In genomic region chr12:30888241-30888640, GRCh38 we compare ENCODE assay signal across 37 cellular contexts. TPM values are rescaled to one million over a fixed set of nuclear protein-coding genes. Genes with fewer than 3 reads are reported as not detected.
"Had no signal": no experiment of that assay in that cellular context is flagged by ENCODE, and none has a peak within 500 bp of the region (broad histone marks: within the 10 kb centered on the region; RNA-seq: fewer than 3 reads in every experiment).

No MANE protein-coding gene starts in this region.

- H3K36me3 ChIP-seq: MG63 had no signal

- H3K4me3 ChIP-seq: MG63 had no signal

- DNase-seq: Karpas-422, Kasumi-1, MG63, MM.1S, MV-4-11, NCI-H1048, NCI-H1092, NCI-H1092 treated with DMSO at 0.1 percent for 48 hours, NCI-H1105, NCI-H1105 treated with DMSO at 0.1 percent for 48 hours, NCI-H1417, NCI-H1417 treated with DMSO at 0.1 percent for 48 hours, NCI-H1436, NCI-H1436 treated with DMSO at 0.1 percent for 48 hours, NCI-H146, NCI-H1694, NCI-H1694 treated with DMSO at 0.1 percent for 48 hours, NCI-H187, NCI-H187 treated with DMSO at 0.1 percent for 48 hours, NCI-H1930, NCI-H2029, NCI-H2029 treated with DMSO at 0.1 percent for 48 hours, NCI-H2081, NCI-H2081 treated with DMSO at 0.1 percent for 48 hours, NCI-H2107, NCI-H2171, NCI-H2171 treated with DMSO at 0.1 percent for 48 hours, NCI-H2227 treated with DMSO at 0.1 percent for 48 hours, NCI-H226, NCI-H345, NCI-H446, NCI-H446 treated with DMSO at 0.1 percent for 48 hours, NCI-H510A, NCI-H510A treated with DMSO at 0.1 percent for 48 hours had no signal

- H3K27ac ChIP-seq: KMS-11 had no signal

RNA-seq across cellular contexts. Expression of gene TSPAN11, which starts 38.3 kb away (rescaled TPM):
- total RNA-seq: MCF 10A, NCI-H460 had no signal
